Comparison of ENCODE assay signal across 8 cellular contexts in the genomic region with DNA sequence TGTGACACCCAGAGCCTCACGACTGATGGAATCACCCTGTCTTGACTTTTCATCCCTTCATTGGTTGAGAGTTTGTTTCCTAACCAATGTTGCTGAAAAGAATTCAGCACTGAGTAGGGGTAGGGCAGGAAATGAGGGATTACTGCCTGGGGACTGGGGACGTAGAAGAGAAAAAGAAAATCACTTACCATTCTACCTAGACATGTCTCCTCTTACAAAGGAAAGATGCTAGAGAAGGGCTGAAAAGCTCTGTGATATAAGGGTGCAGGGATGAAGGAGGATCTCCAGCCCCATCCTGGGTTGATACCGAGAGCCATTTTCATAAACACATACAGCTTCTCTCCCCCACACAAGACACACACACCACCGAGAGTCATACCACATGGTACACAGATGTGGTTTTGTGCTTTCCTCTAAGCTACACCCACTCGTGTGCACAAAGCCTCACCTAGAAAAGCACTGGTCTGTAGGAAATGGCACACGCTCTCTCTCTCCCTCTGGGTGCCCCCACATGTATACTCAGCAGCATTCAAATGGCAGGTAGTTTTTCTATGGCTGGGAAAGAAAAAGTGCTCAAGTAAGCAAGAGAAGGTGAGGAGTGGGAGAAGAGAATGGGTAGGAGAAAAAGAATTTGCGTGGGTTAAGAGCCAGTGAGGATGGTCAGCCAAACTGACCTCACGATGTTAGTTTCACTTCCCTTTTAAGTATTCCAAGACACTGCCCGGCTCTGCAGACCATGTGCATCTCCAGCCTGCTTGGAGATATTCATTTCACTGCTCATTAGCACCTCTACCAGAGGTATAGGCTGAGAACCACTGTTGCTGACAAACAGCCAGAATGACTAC.
DNase-seq lines count a peak whose midpoint lies in the region; ATAC-seq, FAIRE-seq and TF ChIP-seq lines count a peak whose summit lies in the region.

No MANE protein-coding gene starts in this region.

- ATAC-seq in HG03095 (IDR thresholded peaks at IDR 0.05; ENCODE audit: unreplicated experiment) (peak; percentile 66), GM21723 (IDR thresholded peaks at IDR 0.05; ENCODE audit: unreplicated experiment) (no peak)
- peak; percentile 95 for ATAC-seq in activated naive CD8-positive, alpha-beta T cell treated with anti-CD3 and anti-CD28 coated beads, Interleukin-2, amount 10 ng/mL, durations not matched to agents 7 days and 5 days (ENCODE audit: low read depth)

- H3K4me1 ChIP-seq in tibial artery, result peaks cover 0 to 98% (median 45%) of the 10 kb centered on the region in 4 donors

- peak; percentile 77 for FAIRE-seq in GM12891 (lab: Jason Lieb, UNC)

- peak overlapping the region; percentile 66 to 73 for H3K27ac ChIP-seq in tibial artery

- no peaks in the 10 kb centered on the region for H3K27me3 Mint-ChIP-seq in activated naive CD8-positive, alpha-beta T cell treated with anti-CD3 and anti-CD28 coated beads, Interleukin-2, amount 10 ng/mL, durations not matched to agents 7 days and 5 days

- no peaks in the 10 kb centered on the region for H3K9me3 ChIP-seq in tibial artery

- intact Hi-C loops in tibial artery (cut with DNase I; ENCODE audit: low total_unique reads), result no loop called here

- POLR2A ChIA-PET in activated naive CD8-positive, alpha-beta T cell treated with anti-CD3 and anti-CD28 coated beads, Interleukin-2, amount 10 ng/mL, durations not matched to agents 7 days and 5 days (lab: Charles Lee), result interaction anchor here (1.0 to 1.2 kb wide), 2 partner anchors 8 to 10 kb away, joined by 3 to 7 read pairs; no protein-coding TSS in a partner anchor

- peaks cover 8% of the 10 kb centered on the region for H3K36me3 Mint-ChIP-seq in activated naive CD8-positive, alpha-beta T cell treated with anti-CD3 and anti-CD28 coated beads, Interleukin-2, amount 10 ng/mL, durations not matched to agents 7 days and 5 days

- TF ChIP-seq POLR2A in GM12891 (IDR thresholded peaks at IDR 0.05; ENCODE audit: low read depth, low read length), result no peak

- TF ChIP-seq CTCF in tibial artery (IDR thresholded peaks at IDR 0.05), result no peak

- H3K4me3 Mint-ChIP-seq in activated naive CD8-positive, alpha-beta T cell treated with anti-CD3 and anti-CD28 coated beads, Interleukin-2, amount 10 ng/mL, durations not matched to agents 7 days and 5 days, result peak overlapping the region; percentile 70

- H3K27me3 ChIP-seq in tibial artery, result no peaks in the 10 kb centered on the region

- in situ Hi-C loops in G401 (cut with HindIII; ENCODE audit: low sequenced_read_pairs), result no loop called here

- DNase-seq in GM12891 (ENCODE audit: insufficient read length, low spot score), result no peak
- peak; percentile 39 for DNase-seq in activated naive CD8-positive, alpha-beta T cell treated with anti-CD3 and anti-CD28 coated beads, Interleukin-2, amount 10 ng/mL, durations not matched to agents 7 days and 5 days
- peak; percentile 50 for DNase-seq in medulla oblongata (ENCODE audit: extremely low spot score)
- no peak for DNase-seq in tibial artery
- no peak for DNase-seq in RKO (ENCODE audit: low spot score)
- DNase-seq in G401 (ENCODE audit: low spot score), result no peak

- peaks cover 26% of the 10 kb centered on the region for H3K4me1 Mint-ChIP-seq in activated naive CD8-positive, alpha-beta T cell treated with anti-CD3 and anti-CD28 coated beads, Interleukin-2, amount 10 ng/mL, durations not matched to agents 7 days and 5 days

- H3K4me3 ChIP-seq in tibial artery, result peak overlapping the region; percentile 22 to 34

- H3K9me3 Mint-ChIP-seq in activated naive CD8-positive, alpha-beta T cell treated with anti-CD3 and anti-CD28 coated beads, Interleukin-2, amount 10 ng/mL, durations not matched to agents 7 days and 5 days, result peaks cover 5% of the 10 kb centered on the region

- peaks cover 22 to 25% (median 22%) of the 10 kb centered on the region in 3 donors for H3K36me3 ChIP-seq in tibial artery

- H3K27ac Mint-ChIP-seq in activated naive CD8-positive, alpha-beta T cell treated with anti-CD3 and anti-CD28 coated beads, Interleukin-2, amount 10 ng/mL, durations not matched to agents 7 days and 5 days, result peak overlapping the region; percentile 89

TF ChIP-seq in GM12891, 5 proteins besides CTCF, POLR2A, EP300 and RAD21:
- TF ChIP-seq POU2F2 (IDR thresholded peaks at IDR 0.05; ENCODE audit: low read depth, low read length) (no peak), SPI1 (IDR thresholded peaks at IDR 0.05; ENCODE audit: low read depth, low read length) (peak; percentile 94), POLR2AphosphoS5 (IDR thresholded peaks at IDR 0.05; ENCODE audit: low read depth, low read length) (no peak), TAF1 (IDR thresholded peaks at IDR 0.05; ENCODE audit: low read depth, low read length) (no peak)

Comparison
In these comparisons a context has a peak if more than half of its experiments do, and no peak if none do; other contexts are left out.
1. DNase-seq: peak in activated naive CD8-positive, alpha-beta T cell treated with anti-CD3 and anti-CD28 coated beads, Interleukin-2, amount 10 ng/mL, durations not matched to agents 7 days and 5 days (single experiment) and medulla oblongata (single experiment); none in GM12891 (single experiment), tibial artery (0 of 2), RKO (single experiment) and G401 (single experiment).